11 cellular contexts compared by ENCODE assay signal in the genomic region with DNA sequence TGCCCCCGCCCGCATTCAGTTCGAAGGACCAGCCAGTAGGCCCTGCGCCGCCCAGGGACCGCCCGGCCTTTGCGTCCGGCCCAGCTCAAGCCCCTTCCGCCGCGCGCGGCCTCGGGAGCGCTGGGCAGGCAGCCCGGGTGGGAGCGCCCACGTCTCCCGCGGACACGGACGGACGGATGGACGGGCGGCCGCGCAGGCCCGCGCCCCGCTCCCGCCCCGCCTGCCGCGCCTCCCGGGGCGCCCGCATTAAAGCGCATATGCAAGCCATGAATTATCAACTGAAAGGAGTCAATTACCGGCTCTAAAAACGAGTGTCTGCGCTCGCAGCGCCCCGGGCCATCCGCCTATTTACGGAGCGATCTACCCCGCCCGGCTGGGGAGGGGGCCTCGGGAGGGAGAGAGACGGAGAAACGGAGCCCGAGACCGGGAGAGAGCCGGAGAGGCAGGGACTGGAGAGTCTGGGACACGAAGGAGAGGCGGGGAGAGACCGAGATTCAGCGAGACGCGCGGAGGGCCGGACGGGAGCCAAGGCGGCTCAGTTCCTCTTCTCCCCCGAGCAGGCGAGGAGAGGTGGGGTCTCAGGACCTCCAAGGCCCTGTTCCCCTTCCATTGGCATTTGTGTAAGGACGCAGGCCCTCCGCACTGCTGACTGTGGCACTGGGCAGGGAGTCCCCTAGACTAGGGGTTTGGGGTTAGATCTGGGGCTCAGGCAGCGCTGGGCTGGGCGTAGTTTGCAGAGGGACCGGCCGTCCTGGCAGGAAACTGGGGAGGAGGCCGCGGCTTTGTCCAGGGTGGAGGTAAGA. TPM values are rescaled to one million over a fixed set of nuclear protein-coding genes. Genes with fewer than 3 reads are reported as not detected.
DNase-seq lines count a peak whose midpoint lies in the region; ATAC-seq and TF ChIP-seq lines count a peak whose summit lies in the region.
"Had no signal": no experiment of that assay in that cellular context is flagged by ENCODE, and none has a peak within 500 bp of the region (broad histone marks: within the 10 kb centered on the region; RNA-seq: fewer than 3 reads in every experiment).

No MANE protein-coding gene starts in this region.

- no peaks in the 10 kb centered on the region for H3K4me1 ChIP-seq in breast epithelium
- peaks cover 4 to 21% (median 13%) of the 10 kb centered on the region in 3 donors for H3K4me1 ChIP-seq in esophagus squamous epithelium
- peaks cover 0 to 3% of the 10 kb centered on the region in 2 donors for H3K4me1 ChIP-seq in naive thymus-derived CD4-positive, alpha-beta T cell (ENCODE audit: control insufficient read depth in 2 of 2, insufficient read depth in 2 of 2, low read length in 2 of 2)

- TF ChIP-seq POLR2A in breast epithelium (IDR thresholded peaks at IDR 0.05) = no peak
- no peak for TF ChIP-seq POLR2A in esophagus squamous epithelium (IDR thresholded peaks at IDR 0.05)

- no TSS peak for BruUV-seq in MCF 10A (replicated peaks; lab: Mats Ljungman, UMichigan)

- H3K27me3 Mint-ChIP-seq in MCF 10A (ENCODE audit: insufficient read depth, unreplicated experiment) = peaks cover 20% of the 10 kb centered on the region
- H3K27me3 Mint-ChIP-seq in naive thymus-derived CD4-positive, alpha-beta T cell = peaks cover 49 to 80% (median 65%) of the 10 kb centered on the region in 5 donors

- H3K4me1 Mint-ChIP-seq in MCF 10A (ENCODE audit: insufficient read depth, unreplicated experiment) = peaks cover 3% of the 10 kb centered on the region
- peaks cover 6 to 23% (median 16%) of the 10 kb centered on the region in 7 donors for H3K4me1 Mint-ChIP-seq in naive thymus-derived CD4-positive, alpha-beta T cell

- no peaks in the 10 kb centered on the region for H3K36me3 ChIP-seq in breast epithelium
- H3K36me3 ChIP-seq in esophagus squamous epithelium = no peaks in the 10 kb centered on the region
- no peaks in the 10 kb centered on the region for H3K36me3 ChIP-seq in naive thymus-derived CD4-positive, alpha-beta T cell (ENCODE audit: control insufficient read depth in 2 of 3, insufficient read depth in 3 of 3, low read length in 3 of 3)
- H3K36me3 ChIP-seq: ovary had no signal

- no peak for DNase-seq in breast epithelium (ENCODE audit: low spot score in 2 of 2)
- no peak for DNase-seq in MCF 10A (ENCODE audit: unreplicated experiment)
- no peak for DNase-seq in esophagus squamous epithelium (lab: John Stamatoyannopoulos, UW)
- no peak for DNase-seq in naive thymus-derived CD4-positive, alpha-beta T cell
- DNase-seq in effector CD4-positive, alpha-beta T cell = no peak
- DNase-seq in 8988T = no peak
- DNase-seq in SW480 (ENCODE audit: low spot score) = no peak
- DNase-seq: ovary, SHP77 treated with DMSO at 0.1 percent for 48 hours had no signal

- H3K9me3 ChIP-seq in breast epithelium (no peaks in the 10 kb centered on the region), esophagus squamous epithelium (no peaks in the 10 kb centered on the region)
- H3K9me3 ChIP-seq in naive thymus-derived CD4-positive, alpha-beta T cell (ENCODE audit: control insufficient read depth in 2 of 3, low read length in 3 of 3) = no peaks in the 10 kb centered on the region
- H3K9me3 ChIP-seq: ovary had no signal

- H3K27ac ChIP-seq in breast epithelium (no peak overlapping the region), esophagus squamous epithelium (no peak overlapping the region)
- no peak overlapping the region for H3K27ac ChIP-seq in naive thymus-derived CD4-positive, alpha-beta T cell (ENCODE audit: low read depth, low read length)
- H3K27ac ChIP-seq: ovary had no signal

- intact Hi-C loops in breast epithelium (cut with DNase I; ENCODE audit: low total_unique reads) = no loop called here
- intact Hi-C loops in MCF 10A (cut with micrococcal nuclease) = no loop called here
- intact Hi-C loops in esophagus squamous epithelium (cut with DNase I) = no loop called here
- intact Hi-C loops in naive thymus-derived CD4-positive, alpha-beta T cell (cut with micrococcal nuclease) = loop anchor here in 1 of 2 donors (10.0 kb wide), 2 partner anchors 276 to 726 kb away; no protein-coding TSS in a partner anchor

- no peak overlapping the region for H3K4me3 Mint-ChIP-seq in MCF 10A (ENCODE audit: unreplicated experiment)
- peak overlapping the region in 8 of 10 donors; percentile 25 to 76 (median 59) for H3K4me3 Mint-ChIP-seq in naive thymus-derived CD4-positive, alpha-beta T cell
- H3K4me3 Mint-ChIP-seq: stimulated activated naive CD8-positive, alpha-beta T cell treated with anti-CD3 and anti-CD28 coated beads, Interleukin-15, Interleukin-2, amounts not matched to agents 100 ng/mL and 50 ng/mL, for 24 hours had no signal

- CTCF ChIA-PET in MCF 10A (lab: Yijun Ruan, JAX) = interaction anchor here (0.6 to 5.4 kb wide), 16 partner anchors 10 to 156 kb away, joined by 3 to 92 read pairs (median 11); partner anchors contain the start of gene MKNK1
- CTCF ChIA-PET in naive thymus-derived CD4-positive, alpha-beta T cell (lab: Charles Lee) = interaction anchor here (1.0 to 1.9 kb wide), 2 partner anchors 8 to 81 kb away, joined by 3 to 12 read pairs; no protein-coding TSS in a partner anchor

- TF ChIP-seq CTCF in breast epithelium (IDR thresholded peaks at IDR 0.05) (no peak), MCF 10A (IDR thresholded peaks at IDR 0.05; ENCODE audit: unreplicated experiment) (no peak), esophagus squamous epithelium (IDR thresholded peaks at IDR 0.05) (no peak)

- no peak overlapping the region for H3K27ac Mint-ChIP-seq in MCF 10A (ENCODE audit: low read depth, unreplicated experiment)
- H3K27ac Mint-ChIP-seq in naive thymus-derived CD4-positive, alpha-beta T cell = no peak overlapping the region
- H3K27ac Mint-ChIP-seq: stimulated activated naive CD8-positive, alpha-beta T cell treated with anti-CD3 and anti-CD28 coated beads, Interleukin-15, Interleukin-2, amounts not matched to agents 100 ng/mL and 50 ng/mL, for 24 hours had no signal

- peak overlapping the region; percentile 36 to 63 (median 39) for H3K4me3 ChIP-seq in breast epithelium
- H3K4me3 ChIP-seq in esophagus squamous epithelium = peak overlapping the region; percentile 12 to 64 (median 36)
- no peak overlapping the region for H3K4me3 ChIP-seq in naive thymus-derived CD4-positive, alpha-beta T cell (ENCODE audit: low read length)
- H3K4me3 ChIP-seq: ovary had no signal

- POLR2A ChIA-PET in MCF 10A (lab: Yijun Ruan, JAX) = no interaction called here
- POLR2A ChIA-PET in naive thymus-derived CD4-positive, alpha-beta T cell (lab: Charles Lee) = no interaction called here

- ATAC-seq in naive thymus-derived CD4-positive, alpha-beta T cell = no peak
- no peak for ATAC-seq in GM21786 (IDR thresholded peaks at IDR 0.05; ENCODE audit: unreplicated experiment)

- H3K27me3 ChIP-seq in breast epithelium (peaks cover 0 to 18% of the 10 kb centered on the region in 2 donors), esophagus squamous epithelium (peaks cover 11 to 87% (median 13%) of the 10 kb centered on the region in 4 donors)
- peaks cover 0 to 16% of the 10 kb centered on the region in 2 donors for H3K27me3 ChIP-seq in naive thymus-derived CD4-positive, alpha-beta T cell (ENCODE audit: control insufficient read depth in 2 of 2, insufficient read depth in 2 of 2, low read length in 2 of 2)
- H3K27me3 ChIP-seq: ovary had no signal

- no peaks in the 10 kb centered on the region for H3K9me3 Mint-ChIP-seq in MCF 10A (ENCODE audit: unreplicated experiment)
- H3K9me3 Mint-ChIP-seq in naive thymus-derived CD4-positive, alpha-beta T cell = no peaks in the 10 kb centered on the region
- H3K9me3 Mint-ChIP-seq: stimulated activated naive CD8-positive, alpha-beta T cell treated with anti-CD3 and anti-CD28 coated beads, Interleukin-15, Interleukin-2, amounts not matched to agents 100 ng/mL and 50 ng/mL, for 24 hours had no signal

- H3K36me3 Mint-ChIP-seq in MCF 10A (ENCODE audit: insufficient read depth, unreplicated experiment) = no peaks in the 10 kb centered on the region
- H3K36me3 Mint-ChIP-seq in naive thymus-derived CD4-positive, alpha-beta T cell = peaks cover 0 to 5% (median 0%) of the 10 kb centered on the region in 5 donors

- WGBS in esophagus squamous epithelium, 2 donors = 13 to 24% methylated on average over 4 to 15 of the region's 76 CpGs

RNA-seq across cellular contexts. Expression of gene DMBX1, which starts 41.3 kb away (rescaled TPM):
- total RNA-seq in breast epithelium = not detected
- total RNA-seq in MCF 10A (2022) = not detected in 2 replicates
- total RNA-seq in esophagus squamous epithelium = not detected
- total RNA-seq in naive thymus-derived CD4-positive, alpha-beta T cell = not detected
- not detected for polyA plus RNA-seq in naive thymus-derived CD4-positive, alpha-beta T cell
- total RNA-seq: ovary had no signal
- polyA plus RNA-seq: ovary had no signal

RNA-seq across cellular contexts. Expression of gene FAAH, which starts 54.2 kb away (rescaled TPM):
- total RNA-seq in breast epithelium = 10 to 100 TPM; 18.1 to 58.7 (median 38.3) TPM
- total RNA-seq in MCF 10A (2022) = 17.3 and 19.3 TPM in 2 replicates
- total RNA-seq in esophagus squamous epithelium = 10 to 100 TPM; 12.3 to 29.6 (median 16.7) TPM
- 10 to 100 TPM in 2 of 5 experiments, 1 to 10 TPM in 3; 3.8 to 17.1 (median 8.5) TPM for total RNA-seq in naive thymus-derived CD4-positive, alpha-beta T cell
- polyA plus RNA-seq in naive thymus-derived CD4-positive, alpha-beta T cell = 1 to 10 TPM; 1.6 to 4.3 TPM
